Comparison of ENCODE assay signal across 22 cellular contexts in genomic region chr12:4807116-4807783, GRCh38.
DNase-seq lines count a peak whose midpoint lies in the region; ATAC-seq lines count a peak whose summit lies in the region.
"Had no signal": no experiment of that assay in that cellular context is flagged by ENCODE, and none has a peak within 500 bp of the region (broad histone marks: within the 10 kb centered on the region; RNA-seq: fewer than 3 reads in every experiment).

No MANE protein-coding gene starts in this region.

- peaks cover 45% of the 10 kb centered on the region for H3K4me1 Mint-ChIP-seq in activated CD4-positive, alpha-beta T cell treated with anti-CD3 and anti-CD28 coated beads for 36 hours
- H3K4me1 Mint-ChIP-seq in CD4-positive, alpha-beta memory T cell: peaks cover 31 to 48% (median 42%) of the 10 kb centered on the region in 4 donors
- peaks cover 33 to 48% (median 43%) of the 10 kb centered on the region in 3 donors for H3K4me1 Mint-ChIP-seq in T-cell
- peaks cover 33 to 41% of the 10 kb centered on the region in 2 donors for H3K4me1 Mint-ChIP-seq in effector memory CD8-positive, alpha-beta T cell (ENCODE audit: low read depth in 2 of 2)

- peaks cover 43% of the 10 kb centered on the region for H3K27me3 Mint-ChIP-seq in activated CD4-positive, alpha-beta T cell treated with anti-CD3 and anti-CD28 coated beads for 36 hours
- H3K27me3 Mint-ChIP-seq in CD4-positive, alpha-beta memory T cell: peaks cover 7 to 15% of the 10 kb centered on the region in 2 donors
- peaks cover 28 to 41% of the 10 kb centered on the region in 2 donors for H3K27me3 Mint-ChIP-seq in T-cell
- H3K27me3 Mint-ChIP-seq in effector memory CD8-positive, alpha-beta T cell: peaks cover 28 to 34% of the 10 kb centered on the region in 2 donors

- H3K9me3 Mint-ChIP-seq in activated CD4-positive, alpha-beta T cell treated with anti-CD3 and anti-CD28 coated beads for 36 hours (ENCODE audit: low read depth): no peaks in the 10 kb centered on the region
- H3K9me3 Mint-ChIP-seq in CD4-positive, alpha-beta memory T cell: no peaks in the 10 kb centered on the region
- no peaks in the 10 kb centered on the region for H3K9me3 Mint-ChIP-seq in T-cell
- no peaks in the 10 kb centered on the region for H3K9me3 Mint-ChIP-seq in effector memory CD8-positive, alpha-beta T cell
- H3K9me3 Mint-ChIP-seq: dendritic cell treated with granulocyte-macrophage colony-stimulating factor and Interleukin-4, amounts not matched to agents 40 ng/mL and 50 ng/mL, for 4 days had no signal

- in situ Hi-C loops in ACHN (cut with HindIII; ENCODE audit: low pct_ligation_motif_present, low pct_unique_long_range_greater_than_20kb, low sequenced_read_pairs): no loop called here

- no peak for DNase-seq in activated CD4-positive, alpha-beta T cell treated with anti-CD3 and anti-CD28 coated beads for 36 hours
- no peak for DNase-seq in activated CD4-positive, alpha-beta T cell treated with anti-CD3 and anti-CD28 coated beads for 4 hours
- peak in 4 of 5 donors; percentile 21 to 46 (median 34) for DNase-seq in CD4-positive, alpha-beta memory T cell
- no peak for DNase-seq in T-cell
- DNase-seq in effector memory CD8-positive, alpha-beta T cell: no peak
- no peak for DNase-seq in ACHN
- no peak for DNase-seq in inferior parietal cortex (ENCODE audit: extremely low spot score)
- DNase-seq: activated CD8-positive, alpha-beta memory T cell treated with anti-CD3 and anti-CD28 coated beads, Interleukin-2, amount 50 U/mL, for 4 hours; C1 segment of cervical spinal cord; DMS79; foreskin keratinocyte; MV-4-11; NCI-H1694 treated with DMSO at 0.1 percent for 48 hours; NCI-H2227 treated with DMSO at 0.1 percent for 48 hours; NCI-H82; PC-9; SIG-M5; sigmoid colon; upper lobe of right lung had no signal

- H3K27ac ChIP-seq in CD4-positive, alpha-beta memory T cell (ENCODE audit: low read depth, low read length): no peak overlapping the region
- H3K27ac ChIP-seq: epithelial cell of prostate, foreskin keratinocyte, PC-9, sigmoid colon, upper lobe of right lung had no signal

- peak; percentile 23 for ATAC-seq in activated CD4-positive, alpha-beta T cell treated with anti-CD3 and anti-CD28 coated beads for 36 hours
- ATAC-seq in T-cell (replicated peaks in 1 of 4) (peak; percentile 35 to 57 (median 53)), HG03139 (IDR thresholded peaks at IDR 0.05; ENCODE audit: unreplicated experiment) (no peak)
- ATAC-seq in effector memory CD8-positive, alpha-beta T cell (replicated peaks): peak; percentile 48
- ATAC-seq: foreskin keratinocyte, upper lobe of right lung had no signal

- H3K4me3 Mint-ChIP-seq in activated CD4-positive, alpha-beta T cell treated with anti-CD3 and anti-CD28 coated beads for 36 hours: no peak overlapping the region
- peak overlapping the region; percentile 36 to 90 (median 76) for H3K4me3 Mint-ChIP-seq in CD4-positive, alpha-beta memory T cell
- H3K4me3 Mint-ChIP-seq in T-cell: peak overlapping the region; percentile 13 to 78 (median 40)
- peak overlapping the region; percentile 70 to 81 for H3K4me3 Mint-ChIP-seq in effector memory CD8-positive, alpha-beta T cell
- H3K4me3 Mint-ChIP-seq: dendritic cell treated with granulocyte-macrophage colony-stimulating factor and Interleukin-4, amounts not matched to agents 40 ng/mL and 50 ng/mL, for 4 days had no signal

- H3K36me3 ChIP-seq in CD4-positive, alpha-beta memory T cell (ENCODE audit: insufficient read depth, low read length): no peaks in the 10 kb centered on the region
- H3K36me3 ChIP-seq: sigmoid colon, upper lobe of right lung had no signal

- H3K9me3 ChIP-seq in CD4-positive, alpha-beta memory T cell (ENCODE audit: control insufficient read depth in 1 of 2, low read length in 2 of 2): no peaks in the 10 kb centered on the region
- H3K9me3 ChIP-seq: sigmoid colon, upper lobe of right lung had no signal

- CTCF ChIA-PET in activated CD4-positive, alpha-beta T cell treated with anti-CD3 and anti-CD28 coated beads for 36 hours (lab: Charles Lee): interaction anchor here (0.6 to 1.9 kb wide), 3 partner anchors 51 to 1028 kb away, joined by 3 to 8 read pairs (median 3); no protein-coding TSS in a partner anchor
- CTCF ChIA-PET in CD4-positive, alpha-beta memory T cell (lab: Charles Lee; ENCODE audit: partially characterized antibody): interaction anchor here (0.9 to 1.6 kb wide), 2 partner anchors 42 to 48 kb away, joined by 4 read pairs; no protein-coding TSS in a partner anchor
- CTCF ChIA-PET in T-cell (lab: Charles Lee): interaction anchor here (0.5 to 1.1 kb wide), 4 partner anchors 15 to 1738 kb away, joined by 3 to 4 read pairs (median 3); no protein-coding TSS in a partner anchor

- intact Hi-C loops in activated CD4-positive, alpha-beta T cell treated with anti-CD3 and anti-CD28 coated beads for 36 hours (cut with DNase I, micrococcal nuclease): loop anchor here in 1 of 2 experiments (2.0 kb wide), 1 partner anchor 22 kb away; no protein-coding TSS in a partner anchor
- intact Hi-C loops in CD4-positive, alpha-beta memory T cell (cut with micrococcal nuclease): no loop called here

- peaks cover 37% of the 10 kb centered on the region for H3K4me1 ChIP-seq in CD4-positive, alpha-beta memory T cell (ENCODE audit: insufficient read depth, low read length)
- H3K4me1 ChIP-seq: foreskin keratinocyte, upper lobe of right lung had no signal

- H3K27me3 ChIP-seq in CD4-positive, alpha-beta memory T cell (ENCODE audit: insufficient read depth, low read length): no peaks in the 10 kb centered on the region

- POLR2A ChIA-PET in activated CD4-positive, alpha-beta T cell treated with anti-CD3 and anti-CD28 coated beads for 36 hours (lab: Charles Lee): no interaction called here
- POLR2A ChIA-PET in CD4-positive, alpha-beta memory T cell (lab: Charles Lee; ENCODE audit: partially characterized antibody): interaction anchor here (1.1 to 1.8 kb wide), 3 partner anchors 13 to 18 kb away, joined by 3 to 5 read pairs (median 5); no protein-coding TSS in a partner anchor
- POLR2A ChIA-PET in T-cell (lab: Charles Lee): no interaction called here

- H3K36me3 Mint-ChIP-seq in activated CD4-positive, alpha-beta T cell treated with anti-CD3 and anti-CD28 coated beads for 36 hours (ENCODE audit: low read depth): no peaks in the 10 kb centered on the region
- H3K36me3 Mint-ChIP-seq in CD4-positive, alpha-beta memory T cell: peaks cover 0 to 6% of the 10 kb centered on the region in 2 donors
- H3K36me3 Mint-ChIP-seq in T-cell: no peaks in the 10 kb centered on the region
- no peaks in the 10 kb centered on the region for H3K36me3 Mint-ChIP-seq in effector memory CD8-positive, alpha-beta T cell (ENCODE audit: insufficient read depth)

- peak overlapping the region; percentile 10 for H3K27ac Mint-ChIP-seq in activated CD4-positive, alpha-beta T cell treated with anti-CD3 and anti-CD28 coated beads for 36 hours
- H3K27ac Mint-ChIP-seq in CD4-positive, alpha-beta memory T cell: peak overlapping the region; percentile 29 to 82 (median 67)
- peak overlapping the region; percentile 33 to 35 for H3K27ac Mint-ChIP-seq in T-cell
- H3K27ac Mint-ChIP-seq in effector memory CD8-positive, alpha-beta T cell: peak overlapping the region in 1 of 2 donors; percentile 62
- H3K27ac Mint-ChIP-seq: dendritic cell treated with granulocyte-macrophage colony-stimulating factor and Interleukin-4, amounts not matched to agents 40 ng/mL and 50 ng/mL, for 4 days had no signal

- peak overlapping the region in 1 of 2 donors; percentile 47 for H3K4me3 ChIP-seq in CD4-positive, alpha-beta memory T cell (ENCODE audit: low read length in 2 of 2)
- H3K4me3 ChIP-seq: PC-9, sigmoid colon, upper lobe of right lung had no signal

Comparison
In these comparisons a context has a peak if more than half of its experiments do, and no peak if none do; other contexts are left out.
1. DNase-seq: peak in CD4-positive, alpha-beta memory T cell (4 of 5); none in activated CD4-positive, alpha-beta T cell treated with anti-CD3 and anti-CD28 coated beads for 36 hours (single experiment), activated CD4-positive, alpha-beta T cell treated with anti-CD3 and anti-CD28 coated beads for 4 hours (0 of 2), T-cell (0 of 34), effector memory CD8-positive, alpha-beta T cell (0 of 3), ACHN (single experiment) and inferior parietal cortex (single experiment).